In genomic region chr4:87220094-87220831, GRCh38 we compare ENCODE assay signal across 8 cellular contexts. TPM values are rescaled to one million over a fixed set of nuclear protein-coding genes. Genes with fewer than 3 reads are reported as not detected.
DNase-seq lines count a peak whose midpoint lies in the region; ATAC-seq and TF ChIP-seq lines count a peak whose summit lies in the region.

Gene KLHL8 (minus strand): TSS chr4:87220618. CDS start chr4:87195539, 25,079 bp downstream.

- TF ChIP-seq CTCF in fibroblast of villous mesenchyme (IDR thresholded peaks at IDR 0.05; ENCODE audit: insufficient read depth, low read depth, low read length) (peak; percentile 24), neural crest cell (conservative IDR thresholded peaks at IDR 0.05) (no peak)

- peak within 1 kb of the TSS; percentile 98 for H3K4me3 ChIP-seq in fibroblast of villous mesenchyme (ENCODE audit: low read depth, low read length)

- H3K27ac Mint-ChIP-seq in neural crest cell (ENCODE audit: unreplicated experiment), result peak within 1 kb of the TSS; percentile 98

- H3K9me3 ChIP-seq in KOPT-K1 (ENCODE audit: insufficient read depth, low read length, poor library complexity, severe bottlenecking), result no peaks in the 10 kb centered on the region

- DNase-seq in EL (peak; percentile 90), activated gamma-delta T cell (lab: John Stamatoyannopoulos, UW) (peak; percentile 80), fibroblast of villous mesenchyme (ENCODE audit: low read depth) (peak; percentile 79), neural crest cell (ENCODE audit: low read depth, low spot score) (peak; percentile 79), stromal cell of bone marrow (ENCODE audit: low read depth) (peak; percentile 79)

- no peaks in the 10 kb centered on the region for H3K36me3 Mint-ChIP-seq in neural crest cell (ENCODE audit: low read depth)

- peak; percentile 95 for ATAC-seq in GM21825 (IDR thresholded peaks at IDR 0.05; ENCODE audit: unreplicated experiment)

- H3K36me3 ChIP-seq in KOPT-K1 (ENCODE audit: insufficient read depth, low read length), result no peaks in the 10 kb centered on the region

- peak; percentile 98 for TF ChIP-seq POLR2A in Raji (IDR thresholded peaks at IDR 0.05; ENCODE audit: insufficient read depth, low read depth, low read length)

- no peaks in the 10 kb centered on the region for H3K9me3 Mint-ChIP-seq in neural crest cell

- H3K4me3 Mint-ChIP-seq in neural crest cell, result peak within 1 kb of the TSS; percentile 95

- peaks cover 3% of the 10 kb centered on the region for H3K27me3 Mint-ChIP-seq in neural crest cell (ENCODE audit: low read depth)

- peak within 1 kb of the TSS; percentile 83 for H3K27ac ChIP-seq in KOPT-K1 (ENCODE audit: low read depth, low read length, poor library complexity, severe bottlenecking)

- peaks cover 19% of the 10 kb centered on the region for H3K4me1 Mint-ChIP-seq in neural crest cell

RNA-seq across cellular contexts. Expression of gene KLHL8, which starts in this region (rescaled TPM):
- total RNA-seq in fibroblast of villous mesenchyme (9.0 and 14.2 TPM in 2 replicates), neural crest cell (18.6 and 18.9 TPM in 2 replicates)

Comparison
In these comparisons a context has a peak if more than half of its experiments do, and no peak if none do; other contexts are left out.
1. Peak in every context shown above with its lines: DNase-seq, ATAC-seq, H3K4me3 ChIP-seq and H3K27ac ChIP-seq.